ENCODE assay signal across 8 cellular contexts in the genomic region with DNA sequence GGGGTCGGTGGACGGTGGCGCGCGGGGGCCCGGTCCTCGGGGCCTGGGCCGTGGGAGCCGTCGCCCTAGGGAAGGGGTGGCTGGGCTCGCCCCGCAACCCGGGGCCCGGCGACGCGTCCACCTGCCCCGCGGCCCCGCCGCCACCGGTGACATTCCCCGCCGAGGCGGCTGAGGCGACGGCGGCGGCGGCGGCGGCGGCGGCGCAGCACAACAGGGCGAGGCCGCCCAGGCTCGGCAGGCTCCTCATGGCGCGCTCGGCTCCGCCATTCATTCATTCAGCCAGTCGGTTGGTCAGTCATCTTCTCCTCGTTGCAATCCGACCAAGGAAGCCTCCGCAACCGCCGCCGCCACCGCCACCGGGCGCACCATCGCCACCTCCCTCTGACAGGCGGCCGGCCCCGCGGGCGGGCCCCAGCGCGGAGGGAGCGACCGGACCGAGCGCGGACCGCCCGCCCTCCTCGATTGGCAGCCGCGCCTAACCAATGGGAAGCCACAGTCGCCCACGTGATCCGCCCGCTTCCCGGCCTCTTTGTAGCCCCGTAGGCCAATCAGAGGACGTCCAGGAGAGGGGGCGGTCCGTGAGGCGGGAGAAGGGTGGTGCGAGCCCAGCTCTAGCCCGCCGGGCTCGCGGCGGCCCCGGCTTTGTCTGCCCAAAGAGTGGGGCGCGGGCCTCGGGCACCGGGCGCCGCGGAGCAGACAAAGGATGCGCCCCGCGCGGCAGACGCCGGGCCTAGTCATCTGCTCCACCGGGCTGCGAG. TPM values are rescaled to one million over a fixed set of nuclear protein-coding genes. Genes with fewer than 3 reads are reported as not detected.
DNase-seq lines count a peak whose midpoint lies in the region; ATAC-seq and TF ChIP-seq lines count a peak whose summit lies in the region.

A gene (minus strand): TSS at position 383 of the 758 bp plus-strand sequence. CDS start 112 bp downstream, at position 271.

- in situ Hi-C loops in Panc1 (cut with HindIII; ENCODE audit: low pct_unique_long_range_greater_than_20kb, low sequenced_read_pairs) = no loop called here

- ATAC-seq in GM21786 (IDR thresholded peaks at IDR 0.05; ENCODE audit: unreplicated experiment) = peak; percentile 93
- peak; percentile 95 for ATAC-seq in Panc1
- ATAC-seq in activated T-cell treated with anti-CD3 and anti-CD28 coated beads, Interleukin-2, amount 50 U/mL, for 72 hours (replicated peaks in 1 of 2) = peak; percentile 97 to 98

- no peaks in the 10 kb centered on the region for H3K27me3 Mint-ChIP-seq in activated T-cell treated with anti-CD3 and anti-CD28 coated beads, Interleukin-2, amount 50 U/mL, for 72 hours (ENCODE audit: low read depth)

- peaks cover 0 to 5% of the 10 kb centered on the region in 2 donors for H3K36me3 Mint-ChIP-seq in activated T-cell treated with anti-CD3 and anti-CD28 coated beads, Interleukin-2, amount 50 U/mL, for 72 hours (ENCODE audit: insufficient read depth in 2 of 2)

- H3K27ac ChIP-seq in KMS-11 (peak within 1 kb of the TSS; percentile 34; the same call in 1 of the 2 replicates), Panc1 (ENCODE audit: low read length) (peak within 1 kb of the TSS; percentile 76), esophagus squamous epithelium (peak within 1 kb of the TSS; percentile 89 to 94 (median 91))

- no peak within 1 kb of the TSS for H3K4me3 ChIP-seq in KMS-11 (IDR thresholded peaks at IDR 0.05; ENCODE audit: insufficient read depth, low read depth, low read length)
- peak within 1 kb of the TSS; percentile 66 to 75 for H3K4me3 ChIP-seq in Panc1 (ENCODE audit: low read depth in 2 of 2, low read length in 2 of 2)
- peak within 1 kb of the TSS; percentile 66 to 95 (median 72) for H3K4me3 ChIP-seq in esophagus squamous epithelium

- CTCF ChIA-PET in Panc1 (lab: Charles Lee) = interaction anchor here (0.6 kb wide), 1 partner anchor 347 kb away, joined by 4 read pairs; no protein-coding TSS in a partner anchor

- H3K4me1 Mint-ChIP-seq in activated T-cell treated with anti-CD3 and anti-CD28 coated beads, Interleukin-2, amount 50 U/mL, for 72 hours (ENCODE audit: low read depth) = peaks cover 52% of the 10 kb centered on the region

- peak in 3 of 4 donors; percentile 87 to 94 (median 92) for TF ChIP-seq POLR2A in esophagus squamous epithelium (IDR thresholded peaks at IDR 0.05)

- no TSS peak for BruUV-seq in Panc1 (replicated peaks; lab: Mats Ljungman, UMichigan)

- intact Hi-C loops in Panc1 (cut with micrococcal nuclease; ENCODE audit: unreplicated experiment) = loop anchor here (5.0 kb wide), 1 partner anchor 97 kb away; no protein-coding TSS in a partner anchor
- intact Hi-C loops in esophagus squamous epithelium (cut with DNase I) = no loop called here

- H4K20me1 ChIP-seq in KMS-11 (ENCODE audit: insufficient read depth) = no peaks in the 10 kb centered on the region

- H3K9ac ChIP-seq in KMS-11 = peak within 1 kb of the TSS; percentile 51

- H3K27me3 ChIP-seq in KMS-11 (ENCODE audit: insufficient read depth, low read depth) (no peaks in the 10 kb centered on the region), Panc1 (ENCODE audit: control insufficient read depth, insufficient read depth, low read length) (no peaks in the 10 kb centered on the region), esophagus squamous epithelium (no peaks in the 10 kb centered on the region)

- H3K79me2 ChIP-seq in KMS-11 (ENCODE audit: insufficient read depth, low read depth) = peaks cover 17% of the 10 kb centered on the region; the same call in 1 of the 2 replicates

- H3K9me3 ChIP-seq in Panc1 (ENCODE audit: control insufficient read depth, insufficient read depth, low read depth, low read length) = no peaks in the 10 kb centered on the region
- no peaks in the 10 kb centered on the region for H3K9me3 ChIP-seq in esophagus squamous epithelium

- DNase-seq in DMS79 treated with DMSO at 0.1 percent for 48 hours (lab: John Stamatoyannopoulos, UW) = peak; percentile 93
- DNase-seq in Panc1 (ENCODE audit: low read depth, low spot score) = peak; percentile 58
- DNase-seq in activated T-cell treated with anti-CD3 and anti-CD28 coated beads, Interleukin-2, amount 50 U/mL, for 72 hours = peak; percentile 97 to 99
- peak; percentile 84 for DNase-seq in esophagus squamous epithelium (lab: John Stamatoyannopoulos, UW)
- DNase-seq in myocyte (ENCODE audit: low read depth) = peak; percentile 99
- peak; percentile 94 to 96 for DNase-seq in stimulated activated CD8-positive, alpha-beta memory T cell treated with anti-CD3 and anti-CD28 coated beads, Interleukin-7, amount 100 ng/mL, for 4 hours (ENCODE audit: low read depth in 2 of 2)

- H3K36me3 ChIP-seq in KMS-11 (ENCODE audit: insufficient read depth) = no peaks in the 10 kb centered on the region
- H3K36me3 ChIP-seq in Panc1 (ENCODE audit: control insufficient read depth, insufficient read depth, low read length) = no peaks in the 10 kb centered on the region
- H3K36me3 ChIP-seq in esophagus squamous epithelium = no peaks in the 10 kb centered on the region

- TF ChIP-seq CTCF in KMS-11 (conservative IDR thresholded peaks at IDR 0.05; ENCODE audit: low read depth, low read length) (no peak), Panc1 (IDR thresholded peaks at IDR 0.05) (no peak), esophagus squamous epithelium (IDR thresholded peaks at IDR 0.05) (no peak)

- H3K27ac Mint-ChIP-seq in activated T-cell treated with anti-CD3 and anti-CD28 coated beads, Interleukin-2, amount 50 U/mL, for 72 hours = peak within 1 kb of the TSS; percentile 41

- POLR2A ChIA-PET in Panc1 (lab: Charles Lee) = no interaction called here

- H3K4me2 ChIP-seq in KMS-11 = peak within 1 kb of the TSS; percentile 58

- H3K9me3 Mint-ChIP-seq in activated T-cell treated with anti-CD3 and anti-CD28 coated beads, Interleukin-2, amount 50 U/mL, for 72 hours = no peaks in the 10 kb centered on the region

- H2AFZ ChIP-seq in KMS-11 (ENCODE audit: low read depth) = peak within 1 kb of the TSS; percentile 76

- peaks cover 70% of the 10 kb centered on the region for H3K4me1 ChIP-seq in KMS-11 (ENCODE audit: low read depth, poor library complexity, severe bottlenecking)
- peaks cover 25% of the 10 kb centered on the region for H3K4me1 ChIP-seq in Panc1 (ENCODE audit: control insufficient read depth, insufficient read depth, low read length)
- H3K4me1 ChIP-seq in esophagus squamous epithelium = peaks cover 8 to 59% (median 27%) of the 10 kb centered on the region in 3 donors

- no CpG with 5 or more reads among the region's 102 CpGs for WGBS in esophagus squamous epithelium, 2 donors

- peak within 1 kb of the TSS; percentile 95 to 96 for H3K4me3 Mint-ChIP-seq in activated T-cell treated with anti-CD3 and anti-CD28 coated beads, Interleukin-2, amount 50 U/mL, for 72 hours

RNA-seq across cellular contexts. Expression of the gene that starts here (rescaled TPM):
- total RNA-seq in Panc1 (2021; ENCODE audit: unreplicated experiment) (6.3 TPM), esophagus squamous epithelium (10 to 100 TPM; 16.2 to 20.8 (median 18.0) TPM), myocyte (9.5 and 16.3 TPM in 2 replicates)
- polyA plus RNA-seq in Panc1 (2012; ENCODE audit: insufficient read length) = 3.2 TPM
- total RNA-seq in activated T-cell treated with anti-CD3 and anti-CD28 coated beads, Interleukin-2, amount 50 U/mL, for 72 hours = 1 to 10 TPM; 5.5 to 7.4 TPM
- polyA plus RNA-seq in myocyte (2012) = 12.6 TPM

Comparison
In these comparisons a context has a peak if more than half of its experiments do, and no peak if none do; other contexts are left out.
1. H3K27ac ChIP-seq: peak in every context shown above with its lines; median percentile 91 in esophagus squamous epithelium; 76 in Panc1; 34 in KMS-11.